1 cellular context compared by ENCODE assay signal in the genomic region with DNA sequence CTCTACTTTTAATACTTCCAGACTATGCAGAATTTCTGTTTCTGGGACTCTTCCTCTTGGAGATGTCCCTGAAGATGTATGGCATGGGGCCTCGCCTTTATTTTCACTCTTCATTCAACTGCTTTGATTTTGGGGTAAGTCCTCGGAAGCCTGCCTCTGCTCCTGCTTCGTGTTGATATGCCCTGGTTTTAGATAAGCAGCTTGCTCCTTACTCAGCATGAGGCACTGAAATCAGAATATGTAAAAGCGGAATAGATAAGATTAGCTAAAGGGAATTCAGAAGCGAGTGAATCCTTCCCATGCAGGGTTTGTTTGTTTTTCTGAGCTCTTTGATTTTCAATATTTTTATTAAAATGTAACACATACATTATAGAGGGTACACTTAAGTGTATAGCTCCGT.
A peak's percentile ranks its signal among the peaks of the same experiment; 100 is the strongest.
TF ChIP-seq lines count a peak whose summit lies in the region.

No MANE protein-coding gene starts in this region.

TF ChIP-seq in K562, 482 proteins besides CTCF, POLR2A, EP300 and RAD21 (continued from another document and continues in another):
- TF ChIP-seq, protein P1, sequence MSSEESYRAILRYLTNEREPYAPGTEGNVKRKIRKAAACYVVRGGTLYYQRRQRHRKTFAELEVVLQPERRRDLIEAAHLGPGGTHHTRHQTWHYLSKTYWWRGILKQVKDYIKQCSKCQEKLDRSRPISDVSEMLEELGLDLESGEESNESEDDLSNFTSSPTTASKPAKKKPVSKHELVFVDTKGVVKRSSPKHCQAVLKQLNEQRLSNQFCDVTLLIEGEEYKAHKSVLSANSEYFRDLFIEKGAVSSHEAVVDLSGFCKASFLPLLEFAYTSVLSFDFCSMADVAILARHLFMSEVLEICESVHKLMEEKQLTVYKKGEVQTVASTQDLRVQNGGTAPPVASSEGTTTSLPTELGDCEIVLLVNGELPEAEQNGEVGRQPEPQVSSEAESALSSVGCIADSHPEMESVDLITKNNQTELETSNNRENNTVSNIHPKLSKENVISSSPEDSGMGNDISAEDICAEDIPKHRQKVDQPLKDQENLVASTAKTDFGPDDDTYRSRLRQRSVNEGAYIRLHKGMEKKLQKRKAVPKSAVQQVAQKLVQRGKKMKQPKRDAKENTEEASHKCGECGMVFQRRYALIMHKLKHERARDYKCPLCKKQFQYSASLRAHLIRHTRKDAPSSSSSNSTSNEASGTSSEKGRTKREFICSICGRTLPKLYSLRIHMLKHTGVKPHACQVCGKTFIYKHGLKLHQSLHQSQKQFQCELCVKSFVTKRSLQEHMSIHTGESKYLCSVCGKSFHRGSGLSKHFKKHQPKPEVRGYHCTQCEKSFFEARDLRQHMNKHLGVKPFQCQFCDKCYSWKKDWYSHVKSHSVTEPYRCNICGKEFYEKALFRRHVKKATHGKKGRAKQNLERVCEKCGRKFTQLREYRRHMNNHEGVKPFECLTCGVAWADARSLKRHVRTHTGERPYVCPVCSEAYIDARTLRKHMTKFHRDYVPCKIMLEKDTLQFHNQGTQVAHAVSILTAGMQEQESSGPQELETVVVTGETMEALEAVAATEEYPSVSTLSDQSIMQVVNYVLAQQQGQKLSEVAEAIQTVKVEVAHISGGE (CRISPR knock-in tag; IDR thresholded peaks at IDR 0.05), result peak in 1 of 3 experiments; percentile 34; a peak in 1 of 6 replicates
- TF ChIP-seq TEAD1 (CRISPR knock-in tag; IDR thresholded peaks at IDR 0.05), result 0 out of 4 replicates have a peak, but pooled peaks of 1 of the 2 experiments have one; percentile 59
- TF ChIP-seq, protein P2, sequence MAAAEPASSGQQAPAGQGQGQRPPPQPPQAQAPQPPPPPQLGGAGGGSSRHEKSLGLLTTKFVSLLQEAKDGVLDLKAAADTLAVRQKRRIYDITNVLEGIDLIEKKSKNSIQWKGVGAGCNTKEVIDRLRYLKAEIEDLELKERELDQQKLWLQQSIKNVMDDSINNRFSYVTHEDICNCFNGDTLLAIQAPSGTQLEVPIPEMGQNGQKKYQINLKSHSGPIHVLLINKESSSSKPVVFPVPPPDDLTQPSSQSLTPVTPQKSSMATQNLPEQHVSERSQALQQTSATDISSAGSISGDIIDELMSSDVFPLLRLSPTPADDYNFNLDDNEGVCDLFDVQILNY (CRISPR knock-in tag; IDR thresholded peaks at IDR 0.05), result no peak
- no peak for TF ChIP-seq ZNF274 (IDR thresholded peaks at IDR 0.05; ENCODE audit: borderline replicate concordance, low read depth, low read length)
- no peak for TF ChIP-seq U2AF1 (optimal IDR thresholded peaks at IDR 0.05; ENCODE audit: low read depth, low read length)
- TF ChIP-seq, protein P3, sequence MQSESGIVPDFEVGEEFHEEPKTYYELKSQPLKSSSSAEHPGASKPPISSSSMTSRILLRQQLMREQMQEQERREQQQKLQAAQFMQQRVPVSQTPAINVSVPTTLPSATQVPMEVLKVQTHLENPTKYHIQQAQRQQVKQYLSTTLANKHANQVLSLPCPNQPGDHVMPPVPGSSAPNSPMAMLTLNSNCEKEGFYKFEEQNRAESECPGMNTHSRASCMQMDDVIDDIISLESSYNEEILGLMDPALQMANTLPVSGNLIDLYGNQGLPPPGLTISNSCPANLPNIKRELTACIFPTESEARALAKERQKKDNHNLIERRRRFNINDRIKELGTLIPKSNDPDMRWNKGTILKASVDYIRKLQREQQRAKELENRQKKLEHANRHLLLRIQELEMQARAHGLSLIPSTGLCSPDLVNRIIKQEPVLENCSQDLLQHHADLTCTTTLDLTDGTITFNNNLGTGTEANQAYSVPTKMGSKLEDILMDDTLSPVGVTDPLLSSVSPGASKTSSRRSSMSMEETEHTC (IDR thresholded peaks at IDR 0.05), result no peak
- TF ChIP-seq SETDB1 (IDR thresholded peaks at IDR 0.05; ENCODE audit: low read length), result no peak
- peak; percentile 79; the same call in 1 of the 2 replicates for TF ChIP-seq HMG20A (CRISPR knock-in tag; conservative IDR thresholded peaks at IDR 0.05)
- peak; percentile 73 for TF ChIP-seq NCOR1 (IDR thresholded peaks at IDR 0.05)
- peak; percentile 87 for TF ChIP-seq CBFA2T2 (conservative IDR thresholded peaks at IDR 0.05)
- no peak for TF ChIP-seq CBX5 (IDR thresholded peaks at IDR 0.05; ENCODE audit: borderline replicate concordance, low read depth)
- peak; percentile 89 for TF ChIP-seq ZNF644 (tag; IDR thresholded peaks at IDR 0.05; ENCODE audit: low read depth)
- TF ChIP-seq HMGN3 (IDR thresholded peaks at IDR 0.05; ENCODE audit: borderline replicate concordance, extremely low read depth, insufficient read length, low read depth, low read length), result no peak
- no peak for TF ChIP-seq SMARCE1 (IDR thresholded peaks at IDR 0.05)
- TF ChIP-seq, protein P4, sequence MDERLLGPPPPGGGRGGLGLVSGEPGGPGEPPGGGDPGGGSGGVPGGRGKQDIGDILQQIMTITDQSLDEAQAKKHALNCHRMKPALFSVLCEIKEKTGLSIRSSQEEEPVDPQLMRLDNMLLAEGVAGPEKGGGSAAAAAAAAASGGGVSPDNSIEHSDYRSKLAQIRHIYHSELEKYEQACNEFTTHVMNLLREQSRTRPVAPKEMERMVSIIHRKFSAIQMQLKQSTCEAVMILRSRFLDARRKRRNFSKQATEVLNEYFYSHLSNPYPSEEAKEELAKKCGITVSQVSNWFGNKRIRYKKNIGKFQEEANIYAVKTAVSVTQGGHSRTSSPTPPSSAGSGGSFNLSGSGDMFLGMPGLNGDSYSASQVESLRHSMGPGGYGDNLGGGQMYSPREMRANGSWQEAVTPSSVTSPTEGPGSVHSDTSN (CRISPR knock-in tag; IDR thresholded peaks at IDR 0.05; ENCODE audit: low read depth), result no peak
- TF ChIP-seq, protein P4 (tag; conservative IDR thresholded peaks at IDR 0.05; ENCODE audit: low read depth), result 0 out of 2 replicates have a peak, but pooled peaks have one; percentile 27
- TF ChIP-seq CBFA2T3 (IDR thresholded peaks at IDR 0.05), result peak; percentile 91
- TF ChIP-seq HNRNPUL1 (IDR thresholded peaks at IDR 0.05; ENCODE audit: low read length), result no peak
- no peak for TF ChIP-seq TCF7L2 (IDR thresholded peaks at IDR 0.05; ENCODE audit: low read depth, low read length)
- TF ChIP-seq ZNF583 (CRISPR knock-in tag; IDR thresholded peaks at IDR 0.05), result no peak
- TF ChIP-seq, protein P5, sequence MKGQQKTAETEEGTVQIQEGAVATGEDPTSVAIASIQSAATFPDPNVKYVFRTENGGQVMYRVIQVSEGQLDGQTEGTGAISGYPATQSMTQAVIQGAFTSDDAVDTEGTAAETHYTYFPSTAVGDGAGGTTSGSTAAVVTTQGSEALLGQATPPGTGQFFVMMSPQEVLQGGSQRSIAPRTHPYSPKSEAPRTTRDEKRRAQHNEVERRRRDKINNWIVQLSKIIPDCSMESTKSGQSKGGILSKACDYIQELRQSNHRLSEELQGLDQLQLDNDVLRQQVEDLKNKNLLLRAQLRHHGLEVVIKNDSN (CRISPR knock-in tag; IDR thresholded peaks at IDR 0.05), result no peak
- no peak for TF ChIP-seq PHF21A (IDR thresholded peaks at IDR 0.05; ENCODE audit: borderline replicate concordance, low read depth)
- TF ChIP-seq ZNF174 (CRISPR knock-in tag; IDR thresholded peaks at IDR 0.05), result no peak
- TF ChIP-seq DPF2 (IDR thresholded peaks at IDR 0.05), result 0 out of 2 replicates have a peak, but pooled peaks have one; percentile 37
- no peak for TF ChIP-seq CREM (IDR thresholded peaks at IDR 0.05; ENCODE audit: low read depth)
- no peak for TF ChIP-seq FOXJ2 (tag; IDR thresholded peaks at IDR 0.05)
- peak; percentile 98 for TF ChIP-seq HDAC2 (IDR thresholded peaks at IDR 0.05)
- no peak for TF ChIP-seq RNF2 (IDR thresholded peaks at IDR 0.05)
- no peak for TF ChIP-seq ZNF197 (CRISPR knock-in tag; IDR thresholded peaks at IDR 0.05; ENCODE audit: low read depth)
- no peak for TF ChIP-seq MECOM (CRISPR knock-in tag; IDR thresholded peaks at IDR 0.05)
- TF ChIP-seq ZNF121 (CRISPR knock-in tag; conservative IDR thresholded peaks at IDR 0.05), result no peak
- TF ChIP-seq POLR2G (IDR thresholded peaks at IDR 0.05; ENCODE audit: low read depth, low read length), result no peak
- no peak for TF ChIP-seq RFX7 (CRISPR knock-in tag; IDR thresholded peaks at IDR 0.05)
- TF ChIP-seq POLR2AphosphoS5 (IDR thresholded peaks at IDR 0.05; ENCODE audit: control insufficient read depth, insufficient read depth, low read depth, low read length), result peak; percentile 74; the same call in 1 of the 2 replicates
- TF ChIP-seq, protein P6, sequence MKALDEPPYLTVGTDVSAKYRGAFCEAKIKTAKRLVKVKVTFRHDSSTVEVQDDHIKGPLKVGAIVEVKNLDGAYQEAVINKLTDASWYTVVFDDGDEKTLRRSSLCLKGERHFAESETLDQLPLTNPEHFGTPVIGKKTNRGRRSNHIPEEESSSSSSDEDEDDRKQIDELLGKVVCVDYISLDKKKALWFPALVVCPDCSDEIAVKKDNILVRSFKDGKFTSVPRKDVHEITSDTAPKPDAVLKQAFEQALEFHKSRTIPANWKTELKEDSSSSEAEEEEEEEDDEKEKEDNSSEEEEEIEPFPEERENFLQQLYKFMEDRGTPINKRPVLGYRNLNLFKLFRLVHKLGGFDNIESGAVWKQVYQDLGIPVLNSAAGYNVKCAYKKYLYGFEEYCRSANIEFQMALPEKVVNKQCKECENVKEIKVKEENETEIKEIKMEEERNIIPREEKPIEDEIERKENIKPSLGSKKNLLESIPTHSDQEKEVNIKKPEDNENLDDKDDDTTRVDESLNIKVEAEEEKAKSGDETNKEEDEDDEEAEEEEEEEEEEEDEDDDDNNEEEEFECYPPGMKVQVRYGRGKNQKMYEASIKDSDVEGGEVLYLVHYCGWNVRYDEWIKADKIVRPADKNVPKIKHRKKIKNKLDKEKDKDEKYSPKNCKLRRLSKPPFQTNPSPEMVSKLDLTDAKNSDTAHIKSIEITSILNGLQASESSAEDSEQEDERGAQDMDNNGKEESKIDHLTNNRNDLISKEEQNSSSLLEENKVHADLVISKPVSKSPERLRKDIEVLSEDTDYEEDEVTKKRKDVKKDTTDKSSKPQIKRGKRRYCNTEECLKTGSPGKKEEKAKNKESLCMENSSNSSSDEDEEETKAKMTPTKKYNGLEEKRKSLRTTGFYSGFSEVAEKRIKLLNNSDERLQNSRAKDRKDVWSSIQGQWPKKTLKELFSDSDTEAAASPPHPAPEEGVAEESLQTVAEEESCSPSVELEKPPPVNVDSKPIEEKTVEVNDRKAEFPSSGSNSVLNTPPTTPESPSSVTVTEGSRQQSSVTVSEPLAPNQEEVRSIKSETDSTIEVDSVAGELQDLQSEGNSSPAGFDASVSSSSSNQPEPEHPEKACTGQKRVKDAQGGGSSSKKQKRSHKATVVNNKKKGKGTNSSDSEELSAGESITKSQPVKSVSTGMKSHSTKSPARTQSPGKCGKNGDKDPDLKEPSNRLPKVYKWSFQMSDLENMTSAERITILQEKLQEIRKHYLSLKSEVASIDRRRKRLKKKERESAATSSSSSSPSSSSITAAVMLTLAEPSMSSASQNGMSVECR (CRISPR knock-in tag; IDR thresholded peaks at IDR 0.05), result no peak
- TF ChIP-seq, protein P7, sequence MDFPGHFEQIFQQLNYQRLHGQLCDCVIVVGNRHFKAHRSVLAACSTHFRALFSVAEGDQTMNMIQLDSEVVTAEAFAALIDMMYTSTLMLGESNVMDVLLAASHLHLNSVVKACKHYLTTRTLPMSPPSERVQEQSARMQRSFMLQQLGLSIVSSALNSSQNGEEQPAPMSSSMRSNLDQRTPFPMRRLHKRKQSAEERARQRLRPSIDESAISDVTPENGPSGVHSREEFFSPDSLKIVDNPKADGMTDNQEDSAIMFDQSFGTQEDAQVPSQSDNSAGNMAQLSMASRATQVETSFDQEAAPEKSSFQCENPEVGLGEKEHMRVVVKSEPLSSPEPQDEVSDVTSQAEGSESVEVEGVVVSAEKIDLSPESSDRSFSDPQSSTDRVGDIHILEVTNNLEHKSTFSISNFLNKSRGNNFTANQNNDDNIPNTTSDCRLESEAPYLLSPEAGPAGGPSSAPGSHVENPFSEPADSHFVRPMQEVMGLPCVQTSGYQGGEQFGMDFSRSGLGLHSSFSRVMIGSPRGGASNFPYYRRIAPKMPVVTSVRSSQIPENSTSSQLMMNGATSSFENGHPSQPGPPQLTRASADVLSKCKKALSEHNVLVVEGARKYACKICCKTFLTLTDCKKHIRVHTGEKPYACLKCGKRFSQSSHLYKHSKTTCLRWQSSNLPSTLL (IDR thresholded peaks at IDR 0.05), result no peak
- TF ChIP-seq POLR3G (IDR thresholded peaks at IDR 0.05; ENCODE audit: extremely low read depth, insufficient read length, insufficient replicate concordance), result no peak
- TF ChIP-seq RFX5 (IDR thresholded peaks at IDR 0.05; ENCODE audit: low read depth, low read length), result no peak
- TF ChIP-seq, protein P8, sequence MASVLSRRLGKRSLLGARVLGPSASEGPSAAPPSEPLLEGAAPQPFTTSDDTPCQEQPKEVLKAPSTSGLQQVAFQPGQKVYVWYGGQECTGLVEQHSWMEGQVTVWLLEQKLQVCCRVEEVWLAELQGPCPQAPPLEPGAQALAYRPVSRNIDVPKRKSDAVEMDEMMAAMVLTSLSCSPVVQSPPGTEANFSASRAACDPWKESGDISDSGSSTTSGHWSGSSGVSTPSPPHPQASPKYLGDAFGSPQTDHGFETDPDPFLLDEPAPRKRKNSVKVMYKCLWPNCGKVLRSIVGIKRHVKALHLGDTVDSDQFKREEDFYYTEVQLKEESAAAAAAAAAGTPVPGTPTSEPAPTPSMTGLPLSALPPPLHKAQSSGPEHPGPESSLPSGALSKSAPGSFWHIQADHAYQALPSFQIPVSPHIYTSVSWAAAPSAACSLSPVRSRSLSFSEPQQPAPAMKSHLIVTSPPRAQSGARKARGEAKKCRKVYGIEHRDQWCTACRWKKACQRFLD (CRISPR knock-in tag; IDR thresholded peaks at IDR 0.05), result peak; percentile 42; the same call in 1 of the 2 replicates
